In genomic region chr22:37806409-37807338, GRCh38 we compare ENCODE assay signal across 6 cellular contexts. TPM values are rescaled to one million over a fixed set of nuclear protein-coding genes. Genes with fewer than 3 reads are reported as not detected.
DNase-seq lines count a peak whose midpoint lies in the region; ATAC-seq lines count a peak whose summit lies in the region.

No MANE protein-coding gene starts in this region.

- DNase-seq in GF-D8 (lab: John Stamatoyannopoulos, UW) (peak; percentile 23), T-cell (peak in 1 of 34 experiments; percentile 14), occipital lobe (lab: John Stamatoyannopoulos, UW) (no peak)
- DNase-seq in stimulated activated CD4-positive, alpha-beta T cell treated with anti-CD3 and anti-CD28 coated beads, Interleukin-4, amount 100 ng/mL, for 4 hours: no peak

- H3K27ac Mint-ChIP-seq in T-cell: no peak overlapping the region

- no peak for ATAC-seq in T-cell (replicated peaks in 1 of 4)
- ATAC-seq in GM21528 (IDR thresholded peaks at IDR 0.05; ENCODE audit: low FRiP score, unreplicated experiment): no peak

- CTCF ChIA-PET in T-cell (lab: Charles Lee): interaction anchor here in 1 of 2 donors (0.6 to 1.5 kb wide), 4 partner anchors 8 to 149 kb away, joined by 3 to 10 read pairs (median 7); no protein-coding TSS in a partner anchor

- peaks cover 65% of the 10 kb centered on the region for H3K27me3 ChIP-seq in iPS-20b (ENCODE audit: insufficient read depth, low read length)

- peak overlapping the region; percentile 59 to 68 (median 63) for H3K4me3 Mint-ChIP-seq in T-cell

- H3K4me1 Mint-ChIP-seq in T-cell: peaks cover 36 to 49% (median 44%) of the 10 kb centered on the region in 3 donors

- no peaks in the 10 kb centered on the region for H3K9me3 Mint-ChIP-seq in T-cell

- no peak overlapping the region for H3K27ac ChIP-seq in iPS-20b (ENCODE audit: low read length)

- POLR2A ChIA-PET in T-cell (lab: Charles Lee): no interaction called here

- no peaks in the 10 kb centered on the region for H3K36me3 Mint-ChIP-seq in T-cell

- no peaks in the 10 kb centered on the region for H3K9me3 ChIP-seq in iPS-20b (ENCODE audit: insufficient read depth, low read depth, low read length)

- peak overlapping the region; percentile 72; the same call in 1 of the 2 replicates for H3K9ac ChIP-seq in iPS-20b (ENCODE audit: low read depth, low read length)

- peaks cover 12 to 59% of the 10 kb centered on the region in 2 donors for H3K27me3 Mint-ChIP-seq in T-cell

- peak overlapping the region; percentile 90 for H3K4me3 ChIP-seq in iPS-20b (ENCODE audit: low read length)

- H3K36me3 ChIP-seq in iPS-20b (ENCODE audit: insufficient read depth, low read depth, low read length): no peaks in the 10 kb centered on the region

- peaks cover 21% of the 10 kb centered on the region for H3K4me1 ChIP-seq in iPS-20b (ENCODE audit: insufficient read depth, low read length)

RNA-seq across cellular contexts. Expression of gene GCAT, which starts 1.1 kb away (rescaled TPM):
- total RNA-seq in T-cell (1 to 10 TPM; 1.2 to 3.5 (median 2.3) TPM), occipital lobe (8.3 TPM)

RNA-seq across cellular contexts. Expression of gene GALR3, which starts 16.5 kb away (rescaled TPM):
- not detected for total RNA-seq in T-cell
- total RNA-seq in occipital lobe: not detected

RNA-seq across cellular contexts. Expression of gene ANKRD54, which starts 37.5 kb away (rescaled TPM):
- total RNA-seq in T-cell (10 to 100 TPM; 19.9 to 29.7 (median 25.9) TPM), occipital lobe (13.7 TPM)

RNA-seq across cellular contexts. Expression of gene EIF3L, which starts 42.5 kb away (rescaled TPM):
- total RNA-seq in T-cell (100 to 1,000 TPM; 428 to 516 (median 483) TPM), occipital lobe (702 TPM)
